ENCODE assay signal across 15 cellular contexts in genomic region chr17:55301521-55302406, GRCh38. TPM values are rescaled to one million over a fixed set of nuclear protein-coding genes. Genes with fewer than 3 reads are reported as not detected.
DNase-seq lines count a peak whose midpoint lies in the region; ATAC-seq and TF ChIP-seq lines count a peak whose summit lies in the region.
"Had no signal": no experiment of that assay in that cellular context is flagged by ENCODE, and none has a peak within 500 bp of the region (broad histone marks: within the 10 kb centered on the region; RNA-seq: fewer than 3 reads in every experiment).

No MANE protein-coding gene starts in this region.

- H3K9ac ChIP-seq in GM23248 = no peak overlapping the region

- intact Hi-C loops in esophagus muscularis mucosa (cut with DNase I) = no loop called here

- no peaks in the 10 kb centered on the region for H3K9me2 ChIP-seq in GM23248 (ENCODE audit: insufficient read depth)

- H3K4me3 ChIP-seq in GM23248 (no peak overlapping the region), esophagus muscularis mucosa (no peak overlapping the region)
- H3K4me3 ChIP-seq: colonic mucosa, thoracic aorta had no signal

- H2AFZ ChIP-seq in GM23248 = no peak overlapping the region

- in situ Hi-C loops in GM23248 (cut with MboI) = no loop called here

- peak; percentile 23 for DNase-seq in GM23248
- DNase-seq in NCI-H82 (lab: John Stamatoyannopoulos, UW) = peak; percentile 86
- no peak for DNase-seq in esophagus muscularis mucosa (ENCODE audit: extremely low spot score)
- peak; percentile 16 for DNase-seq in myocyte (ENCODE audit: low read depth)
- DNase-seq in amniotic stem cell (lab: John Stamatoyannopoulos, UW) = no peak
- DNase-seq in C1 segment of cervical spinal cord (lab: John Stamatoyannopoulos, UW) = no peak
- DNase-seq: activated CD4-positive, CD25-positive, alpha-beta regulatory T cell; amygdala; colonic mucosa; midbrain; stimulated activated CD4-positive, alpha-beta T cell treated with anti-CD3 and anti-CD28 coated beads, Interleukin-4, amount 100 ng/mL, for 4 hours; T-helper 1 cell had no signal

- ATAC-seq in GM18511 (IDR thresholded peaks at IDR 0.05; ENCODE audit: unreplicated experiment) = no peak

- H3K36me3 ChIP-seq in GM23248 (ENCODE audit: low read depth) (no peaks in the 10 kb centered on the region), esophagus muscularis mucosa (peaks cover 0 to 25% (median 3%) of the 10 kb centered on the region in 4 donors)
- H3K36me3 ChIP-seq: colonic mucosa, neutrophil, thoracic aorta had no signal

- no peak for TF ChIP-seq POLR2A in esophagus muscularis mucosa (IDR thresholded peaks at IDR 0.05; ENCODE audit: low read depth)

- TF ChIP-seq CTCF in esophagus muscularis mucosa (IDR thresholded peaks at IDR 0.05) = no peak

- H3K9me3 ChIP-seq in GM23248 (ENCODE audit: low read depth) (no peaks in the 10 kb centered on the region), esophagus muscularis mucosa (no peaks in the 10 kb centered on the region)
- H3K9me3 ChIP-seq: colonic mucosa, neutrophil, thoracic aorta had no signal

- H3K4me2 ChIP-seq in GM23248 (ENCODE audit: unreplicated experiment) = no peak overlapping the region

- no peaks in the 10 kb centered on the region for H3K79me2 ChIP-seq in GM23248 (ENCODE audit: insufficient read depth)

- H3K27me3 ChIP-seq in GM23248 (replicated peaks; ENCODE audit: insufficient read depth) (no peaks in the 10 kb centered on the region), esophagus muscularis mucosa (no peaks in the 10 kb centered on the region)
- H3K27me3 ChIP-seq: colonic mucosa, neutrophil had no signal

- H3K27ac ChIP-seq in GM23248 (no peak overlapping the region), esophagus muscularis mucosa (replicated peaks in 1 of 4) (peak overlapping the region in 3 of 4 donors; percentile 13 to 64 (median 27))
- H3K27ac ChIP-seq: colonic mucosa, neutrophil, thoracic aorta had no signal

- TF ChIP-seq EP300 in esophagus muscularis mucosa (IDR thresholded peaks at IDR 0.05) = no peak

- WGBS in GM23248 (ENCODE audit: low coverage in 1 of 2, low lambda C conversion rate in 2 of 2, missing lambda C conversion rate in 2 of 2), 2 experiments = 54 to 58% methylated on average over 6 of the region's 6 CpGs
- WGBS in esophagus muscularis mucosa = 69% methylated on average over 6 of the region's 6 CpGs

- H3K4me1 ChIP-seq in GM23248 (ENCODE audit: insufficient read depth) (no peaks in the 10 kb centered on the region), esophagus muscularis mucosa (peaks cover 29 to 82% (median 64%) of the 10 kb centered on the region in 4 donors)
- H3K4me1 ChIP-seq: colonic mucosa had no signal

- no peaks in the 10 kb centered on the region for H4K20me1 ChIP-seq in GM23248 (ENCODE audit: insufficient read depth)

- no peaks in the 10 kb centered on the region for H3F3A ChIP-seq in GM23248 (ENCODE audit: insufficient read depth)

RNA-seq across cellular contexts. Expression of gene HLF, which starts 37.0 kb away (rescaled TPM):
- not detected in 2 replicates for total RNA-seq in GM23248 (2014; rRNA removed; shearing (Covaris generic))
- polyA plus RNA-seq in GM23248 (2016; fragmentation: Nextera tagmentation; extraction: Ambion mirVana) = 0.09 TPM in 1 of 2 replicates, not detected in the other
- total RNA-seq in esophagus muscularis mucosa (100 to 1,000 TPM; 137 to 176 (median 154) TPM), myocyte (0.37 and 0.88 TPM in 2 replicates)
- polyA plus RNA-seq in myocyte (2012) = 0.25 TPM

Comparison
In these comparisons a context has a peak if more than half of its experiments do, and no peak if none do; other contexts are left out.
1. DNase-seq: peak in GM23248 (single experiment), NCI-H82 (single experiment) and myocyte (single experiment); none in esophagus muscularis mucosa (single experiment), amniotic stem cell (single experiment) and C1 segment of cervical spinal cord (0 of 14).
2. RNA of gene HLF, which starts 37.0 kb away (total RNA-seq): 137 to 176 TPM in esophagus muscularis mucosa; 0.37 to 0.88 TPM in myocyte and not detected in GM23248; every median in the first group is over 10 times any median in the second.